In the genomic region with DNA sequence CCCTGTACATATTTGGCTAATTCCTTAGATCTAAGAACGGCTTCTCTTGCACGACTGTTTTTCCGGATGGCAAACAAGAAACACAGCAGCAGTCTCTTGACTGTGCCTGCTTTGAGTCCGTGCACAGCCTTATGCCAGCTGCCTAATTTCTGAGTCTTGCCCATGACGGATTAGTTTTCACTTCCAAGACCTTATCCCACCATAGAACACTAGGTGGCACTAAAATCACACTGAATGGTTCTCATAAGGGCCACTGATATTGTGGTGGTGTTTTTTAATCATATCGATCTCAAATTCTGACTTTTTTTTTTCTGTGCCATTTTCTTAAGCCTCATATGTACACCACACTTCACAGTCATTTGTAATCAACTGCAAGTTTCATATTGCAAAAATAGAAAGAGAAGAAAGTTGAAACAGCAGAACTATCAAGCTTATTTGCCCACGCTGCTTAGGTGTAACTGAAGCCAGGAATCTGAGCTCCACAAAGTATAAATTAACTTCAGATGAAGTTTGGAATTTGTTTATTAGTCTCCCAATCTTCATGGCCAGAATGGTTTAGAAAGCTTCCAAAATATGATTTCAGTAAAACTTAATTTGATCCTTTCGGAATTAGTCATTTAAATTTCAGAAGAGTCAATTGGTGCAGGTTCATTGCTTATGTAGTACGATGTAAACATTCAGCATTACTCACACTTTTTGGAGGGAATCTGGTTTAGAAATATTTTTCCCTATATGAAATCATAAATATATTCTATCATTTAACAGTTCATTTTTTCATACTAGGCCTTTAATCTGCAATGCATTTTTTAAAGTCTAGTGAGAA, we compare ENCODE assay signal across 8 cellular contexts. TPM values are rescaled to one million over a fixed set of nuclear protein-coding genes. Genes with fewer than 3 reads are reported as not detected.
DNase-seq lines count a peak whose midpoint lies in the region; ATAC-seq lines count a peak whose summit lies in the region.

No MANE protein-coding gene starts in this region.

- no peaks in the 10 kb centered on the region for H3K36me3 ChIP-seq in trophoblast cell (ENCODE audit: control insufficient read depth in 1 of 2, insufficient read depth in 2 of 2, low read length in 2 of 2)

- no peak overlapping the region for H3K27ac Mint-ChIP-seq in activated CD8-positive, alpha-beta T cell treated with anti-CD3 and anti-CD28 coated beads, Interleukin-2, amount 10 ng/mL, durations not matched to agents 7 days and 5 days

- H3K18ac ChIP-seq in trophoblast cell (ENCODE audit: low read length) = no peak overlapping the region

- no peak overlapping the region for H3K9ac ChIP-seq in trophoblast cell (ENCODE audit: low read length)

- no peaks in the 10 kb centered on the region for H3K36me3 Mint-ChIP-seq in activated CD8-positive, alpha-beta T cell treated with anti-CD3 and anti-CD28 coated beads, Interleukin-2, amount 10 ng/mL, durations not matched to agents 7 days and 5 days (ENCODE audit: low read depth)

- no peak overlapping the region for H2BK120ac ChIP-seq in trophoblast cell (ENCODE audit: insufficient read depth, low read length, poor library complexity)

- POLR2A ChIA-PET in activated CD8-positive, alpha-beta T cell treated with anti-CD3 and anti-CD28 coated beads, Interleukin-2, amount 10 ng/mL, durations not matched to agents 7 days and 5 days (lab: Charles Lee) = no interaction called here

- H3K27ac ChIP-seq in trophoblast cell (ENCODE audit: low read depth, low read length) = no peak overlapping the region

- H3K23ac ChIP-seq in trophoblast cell (ENCODE audit: low read length) = no peak overlapping the region

- H3K4me1 Mint-ChIP-seq in activated CD8-positive, alpha-beta T cell treated with anti-CD3 and anti-CD28 coated beads, Interleukin-2, amount 10 ng/mL, durations not matched to agents 7 days and 5 days (ENCODE audit: low read depth) = no peaks in the 10 kb centered on the region

- no peak overlapping the region for H3K14ac ChIP-seq in trophoblast cell (ENCODE audit: low read length)

- no peaks in the 10 kb centered on the region for H3K79me2 ChIP-seq in trophoblast cell (ENCODE audit: control insufficient read depth, insufficient read depth, low read length, poor library complexity)

- no peak overlapping the region for H3K4me3 Mint-ChIP-seq in activated CD8-positive, alpha-beta T cell treated with anti-CD3 and anti-CD28 coated beads, Interleukin-2, amount 10 ng/mL, durations not matched to agents 7 days and 5 days

- H3K27me3 ChIP-seq in trophoblast cell (ENCODE audit: insufficient read depth, low read length) = no peaks in the 10 kb centered on the region

- no peaks in the 10 kb centered on the region for H3K9me3 ChIP-seq in trophoblast cell (ENCODE audit: insufficient read depth, low read depth, low read length)

- no peak overlapping the region for H2AK5ac ChIP-seq in trophoblast cell (ENCODE audit: low read length)

- no peaks in the 10 kb centered on the region for H3K79me1 ChIP-seq in trophoblast cell (ENCODE audit: low read length)

- no peak overlapping the region for H4K8ac ChIP-seq in trophoblast cell (ENCODE audit: low read depth, low read length)

- H2BK5ac ChIP-seq in trophoblast cell (ENCODE audit: low read depth, low read length, poor library complexity) = no peak overlapping the region

- no peaks in the 10 kb centered on the region for H3K9me3 Mint-ChIP-seq in activated CD8-positive, alpha-beta T cell treated with anti-CD3 and anti-CD28 coated beads, Interleukin-2, amount 10 ng/mL, durations not matched to agents 7 days and 5 days (ENCODE audit: insufficient read depth)

- no peak overlapping the region for H2AFZ ChIP-seq in trophoblast cell (ENCODE audit: insufficient read depth, low read length, poor library complexity)

- no peak overlapping the region for H2BK12ac ChIP-seq in trophoblast cell (ENCODE audit: low read length)

- no peak overlapping the region for H3K4me3 ChIP-seq in trophoblast cell (ENCODE audit: low read depth, low read length)

- no peaks in the 10 kb centered on the region for H3K27me3 Mint-ChIP-seq in activated CD8-positive, alpha-beta T cell treated with anti-CD3 and anti-CD28 coated beads, Interleukin-2, amount 10 ng/mL, durations not matched to agents 7 days and 5 days (ENCODE audit: low read depth)

- H3K4ac ChIP-seq in trophoblast cell (ENCODE audit: low read depth, low read length) = no peak overlapping the region

- CTCF ChIA-PET in activated CD8-positive, alpha-beta T cell treated with anti-CD3 and anti-CD28 coated beads, Interleukin-2, amount 10 ng/mL, durations not matched to agents 7 days and 5 days (lab: Charles Lee) = interaction anchor here (0.6 to 1.5 kb wide), 5 partner anchors 8 to 1578 kb away, joined by 3 to 6 read pairs (median 3); no protein-coding TSS in a partner anchor

- peak; percentile 61 for DNase-seq in DMS153 treated with DMSO at 0.1 percent for 48 hours (lab: John Stamatoyannopoulos, UW; ENCODE audit: unreplicated experiment)
- peak; percentile 68 to 76 for DNase-seq in NCI-H2081 (lab: John Stamatoyannopoulos, UW)
- DNase-seq in activated CD8-positive, alpha-beta T cell treated with anti-CD3 and anti-CD28 coated beads, Interleukin-2, amount 10 ng/mL, durations not matched to agents 7 days and 5 days = peak; percentile 29
- DNase-seq in glomerular endothelial cell (ENCODE audit: extremely low read depth, low read depth, low spot score) = peak; percentile 60
- peak; percentile 14 to 81 for DNase-seq in trophoblast cell
- DNase-seq in stimulated activated CD8-positive, alpha-beta memory T cell treated with anti-CD3 and anti-CD28 coated beads, Interleukin-4, amount 100 ng/mL, for 48 hours = no peak

- H3K4me2 ChIP-seq in trophoblast cell (ENCODE audit: low read length) = no peak overlapping the region

- peak; percentile 97 for ATAC-seq in GM18907 (IDR thresholded peaks at IDR 0.05; ENCODE audit: unreplicated experiment)
- peak; percentile 91 for ATAC-seq in HG03060 (IDR thresholded peaks at IDR 0.05; ENCODE audit: low read depth, unreplicated experiment)
- ATAC-seq in activated CD8-positive, alpha-beta T cell treated with anti-CD3 and anti-CD28 coated beads, Interleukin-2, amount 10 ng/mL, durations not matched to agents 7 days and 5 days = peak; percentile 76

- H4K12ac ChIP-seq in trophoblast cell (ENCODE audit: low read depth, low read length) = no peak overlapping the region

- H3K4me1 ChIP-seq in trophoblast cell (ENCODE audit: control insufficient read depth in 1 of 2, insufficient read depth in 2 of 2, low read length in 2 of 2) = no peaks in the 10 kb centered on the region

- no CpG with 5 or more reads among the region's 9 CpGs for WGBS in trophoblast cell (ENCODE audit: extremely low coverage, insufficient coverage, insufficient read length)

- no peak overlapping the region for H4K91ac ChIP-seq in trophoblast cell (ENCODE audit: low read depth, low read length)

RNA-seq across cellular contexts. Expression of a gene that starts 45.5 kb away (rescaled TPM):
- not detected for total RNA-seq in activated CD8-positive, alpha-beta T cell treated with anti-CD3 and anti-CD28 coated beads, Interleukin-2, amount 10 ng/mL, durations not matched to agents 7 days and 5 days
- not detected in 2 replicates for total RNA-seq in glomerular endothelial cell
- 0.01 and 0.04 TPM in 2 replicates for polyA plus RNA-seq in trophoblast cell (2013)
